12 cellular contexts compared by ENCODE assay signal in genomic region chr11:95968585-95968984, GRCh38. TPM values are rescaled to one million over a fixed set of nuclear protein-coding genes. Genes with fewer than 3 reads are reported as not detected.
DNase-seq lines count a peak whose midpoint lies in the region; ATAC-seq and TF ChIP-seq lines count a peak whose summit lies in the region.
"Had no signal": no experiment of that assay in that cellular context is flagged by ENCODE, and none has a peak within 500 bp of the region (broad histone marks: within the 10 kb centered on the region; RNA-seq: fewer than 3 reads in every experiment).

No MANE protein-coding gene starts in this region.

- H3K4me2 ChIP-seq in GM23248 (ENCODE audit: unreplicated experiment): no peak overlapping the region

- H3K4me1 ChIP-seq in GM23248 (ENCODE audit: insufficient read depth): no peaks in the 10 kb centered on the region

- no peaks in the 10 kb centered on the region for H3K36me3 ChIP-seq in GM23248 (ENCODE audit: low read depth)
- H3K36me3 ChIP-seq: MG63 had no signal

- CTCF ChIA-PET in AG04449 (lab: Yijun Ruan, JAX): interaction anchor here (0.8 to 2.8 kb wide), 12 partner anchors 12 to 458 kb away, joined by 3 to 16 read pairs (median 4); partner anchors contain the start of gene MAML2

- H3F3A ChIP-seq in GM23248 (ENCODE audit: insufficient read depth): peaks cover 22% of the 10 kb centered on the region

- no peak overlapping the region for H3K9ac ChIP-seq in GM23248

- H3K4me3 ChIP-seq in AG04449 (ENCODE audit: low read depth, low read length): no peak overlapping the region
- H3K4me3 ChIP-seq in GM23248: no peak overlapping the region
- no peak overlapping the region for H3K4me3 ChIP-seq in fibroblast of the aortic adventitia (ENCODE audit: low read depth, low read length)
- H3K4me3 ChIP-seq: MG63 had no signal

- 50 to 53% methylated on average over 1 of the region's 1 CpG for WGBS in GM23248 (ENCODE audit: low coverage in 1 of 2, low lambda C conversion rate in 2 of 2, missing lambda C conversion rate in 2 of 2), 2 experiments

- TF ChIP-seq CTCF in AG04449 (IDR thresholded peaks at IDR 0.05; ENCODE audit: insufficient read depth, low read length, missing control alignments) (peak; percentile 10), fibroblast of the aortic adventitia (IDR thresholded peaks at IDR 0.05; ENCODE audit: insufficient read depth, low read length) (peak; percentile 43)

- H4K20me1 ChIP-seq in GM23248 (ENCODE audit: insufficient read depth): no peaks in the 10 kb centered on the region

- H3K27me3 ChIP-seq in GM23248 (replicated peaks; ENCODE audit: insufficient read depth): no peaks in the 10 kb centered on the region
- H3K27me3 ChIP-seq: MG63 had no signal

- H3K79me2 ChIP-seq in GM23248 (ENCODE audit: insufficient read depth): no peaks in the 10 kb centered on the region

- H3K9me2 ChIP-seq in GM23248 (ENCODE audit: insufficient read depth): no peaks in the 10 kb centered on the region

- POLR2A ChIA-PET in AG04449 (lab: Yijun Ruan, JAX): no interaction called here

- H3K27ac ChIP-seq in GM23248: no peak overlapping the region

- no peak for ATAC-seq in GM19351 (IDR thresholded peaks at IDR 0.05; ENCODE audit: unreplicated experiment)

- in situ Hi-C loops in GM23248 (cut with MboI): no loop called here

- DNase-seq in AG04449 (ENCODE audit: low read depth, low spot score) (no peak), GM23248 (peak; percentile 45), RKO (ENCODE audit: low spot score) (peak; percentile 26), fibroblast of the aortic adventitia (ENCODE audit: low read depth) (peak; percentile 29), SIG-M5 treated with dmso at 0.1 percent for 504 hours (lab: John Stamatoyannopoulos, UW; ENCODE audit: unreplicated experiment) (no peak), NCI-H1092 (lab: John Stamatoyannopoulos, UW) (no peak)
- DNase-seq in activated naive CD4-positive, alpha-beta T cell (lab: John Stamatoyannopoulos, UW): no peak
- DNase-seq: activated CD4-positive, alpha-beta T cell treated with anti-CD3 and anti-CD28 coated beads, Interleukin-2, amount 50 U/mL, for 48 hours; CD4-positive, alpha-beta memory T cell; MG63; NCI-H524 treated with DMSO at 0.1 percent for 48 hours had no signal

- no peak overlapping the region for H2AFZ ChIP-seq in GM23248

- no peaks in the 10 kb centered on the region for H3K9me3 ChIP-seq in GM23248 (ENCODE audit: low read depth)

RNA-seq across cellular contexts. Expression of gene MTMR2, which starts 44.7 kb away (rescaled TPM):
- 32.4 and 44.8 TPM in 2 replicates for total RNA-seq in GM23248 (2014; rRNA removed; shearing (Covaris generic))
- polyA plus RNA-seq in GM23248 (2016; fragmentation: Nextera tagmentation; extraction: Ambion mirVana): 42.1 and 44.2 TPM in 2 replicates
- total RNA-seq in fibroblast of the aortic adventitia (ENCODE audit: low replicate concordance): 27.6 and 31.9 TPM in 2 replicates

Comparison
In these comparisons a context has a peak if more than half of its experiments do, and no peak if none do; other contexts are left out.
1. DNase-seq: peak in GM23248 (single experiment), RKO (single experiment) and fibroblast of the aortic adventitia (single experiment); none in AG04449 (single experiment), SIG-M5 treated with dmso at 0.1 percent for 504 hours (single experiment), activated naive CD4-positive, alpha-beta T cell (0 of 4) and NCI-H1092 (single experiment).